20 cellular contexts compared by ENCODE assay signal in the genomic region with DNA sequence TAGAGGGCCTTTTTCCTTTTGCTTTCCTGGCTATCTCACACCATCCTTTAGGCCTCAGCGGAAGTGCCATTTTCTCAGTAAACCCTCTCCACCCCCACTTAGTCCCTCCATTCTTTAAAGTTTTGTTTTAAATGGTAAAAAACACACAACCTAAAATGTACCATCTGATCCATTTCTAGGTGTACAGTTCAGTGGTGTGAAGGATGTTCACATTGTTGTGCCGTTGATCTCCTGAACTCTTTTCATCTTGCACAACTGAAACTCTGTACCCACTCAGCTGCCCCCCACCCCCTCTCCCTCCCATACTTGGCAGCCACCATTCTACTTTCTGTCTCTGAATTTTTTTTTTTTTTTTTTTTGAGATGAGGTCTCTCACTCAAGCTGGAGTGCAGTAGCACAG. TPM values are rescaled to one million over a fixed set of nuclear protein-coding genes. Genes with fewer than 3 reads are reported as not detected.
DNase-seq lines count a peak whose midpoint lies in the region; ATAC-seq and TF ChIP-seq lines count a peak whose summit lies in the region.
"Had no signal": no experiment of that assay in that cellular context is flagged by ENCODE, and none has a peak within 500 bp of the region (broad histone marks: within the 10 kb centered on the region; RNA-seq: fewer than 3 reads in every experiment).

No MANE protein-coding gene starts in this region.

- H3K27ac ChIP-seq in liver (ENCODE audit: low read depth in 1 of 2, low read length in 2 of 2) (peak overlapping the region; percentile 94 to 96), trophoblast cell (ENCODE audit: low read depth, low read length) (no peak overlapping the region)
- H3K27ac ChIP-seq: BLaER1 treated with 17β-estradiol and CSF1 and Interleukin-3, amounts not matched to agents 10 nM and 100 nM had no signal

- H3K9me3 Mint-ChIP-seq in activated T-helper 2 cell treated with anti-CD3 and anti-CD28 coated beads, Interferon-gamma antibody, Interleukin-2, Interleukin-4, amounts not matched to agents 10 μg/mL and 5 μg/mL and 100 μg/mL, durations not matched to agents 14 hours and 24 hours and 36 hours = no peaks in the 10 kb centered on the region
- H3K9me3 Mint-ChIP-seq in effector memory CD8-positive, alpha-beta T cell = no peaks in the 10 kb centered on the region
- no peaks in the 10 kb centered on the region for H3K9me3 Mint-ChIP-seq in activated naive CD4-positive, alpha-beta T cell treated with anti-CD3 and anti-CD28 coated beads for 36 hours
- H3K9me3 Mint-ChIP-seq: CD4-positive, CD25-positive, alpha-beta regulatory T cell; CD8-positive, alpha-beta memory T cell; H9 had no signal

- peaks cover 25% of the 10 kb centered on the region for H3K4me1 Mint-ChIP-seq in activated T-helper 2 cell treated with anti-CD3 and anti-CD28 coated beads, Interferon-gamma antibody, Interleukin-2, Interleukin-4, amounts not matched to agents 10 μg/mL and 5 μg/mL and 100 μg/mL, durations not matched to agents 14 hours and 24 hours and 36 hours (ENCODE audit: low read depth)
- peaks cover 0 to 7% of the 10 kb centered on the region in 2 donors for H3K4me1 Mint-ChIP-seq in effector memory CD8-positive, alpha-beta T cell (ENCODE audit: low read depth in 2 of 2)
- H3K4me1 Mint-ChIP-seq in activated naive CD4-positive, alpha-beta T cell treated with anti-CD3 and anti-CD28 coated beads for 36 hours (ENCODE audit: low read depth) = peaks cover 5% of the 10 kb centered on the region

- ATAC-seq in effector memory CD8-positive, alpha-beta T cell (replicated peaks) = no peak
- ATAC-seq: GM12878 had no signal

- no peak overlapping the region for H2AFZ ChIP-seq in trophoblast cell (ENCODE audit: insufficient read depth, low read length, poor library complexity)

- H4K12ac ChIP-seq in trophoblast cell (ENCODE audit: low read depth, low read length) = no peak overlapping the region

- no peak overlapping the region for H3K4ac ChIP-seq in trophoblast cell (ENCODE audit: low read depth, low read length)

- CTCF ChIA-PET in activated naive CD4-positive, alpha-beta T cell treated with anti-CD3 and anti-CD28 coated beads for 36 hours (lab: Charles Lee) = no interaction called here

- no peak overlapping the region for H3K23ac ChIP-seq in trophoblast cell (ENCODE audit: low read length)

- no peak overlapping the region for H2AK5ac ChIP-seq in trophoblast cell (ENCODE audit: low read length)

- no peak overlapping the region for H4K8ac ChIP-seq in trophoblast cell (ENCODE audit: low read depth, low read length)

- H3K14ac ChIP-seq in trophoblast cell (ENCODE audit: low read length) = no peak overlapping the region

- H3K4me1 ChIP-seq in liver (ENCODE audit: control insufficient read depth in 4 of 4, insufficient read depth in 4 of 4, low read length in 3 of 4) (peaks cover 6 to 52% (median 24%) of the 10 kb centered on the region in 4 donors), trophoblast cell (ENCODE audit: control insufficient read depth in 1 of 2, insufficient read depth in 2 of 2, low read length in 2 of 2) (no peaks in the 10 kb centered on the region)

- no peak overlapping the region for H3K18ac ChIP-seq in trophoblast cell (ENCODE audit: low read length)

- H3K36me3 Mint-ChIP-seq in activated T-helper 2 cell treated with anti-CD3 and anti-CD28 coated beads, Interferon-gamma antibody, Interleukin-2, Interleukin-4, amounts not matched to agents 10 μg/mL and 5 μg/mL and 100 μg/mL, durations not matched to agents 14 hours and 24 hours and 36 hours (ENCODE audit: low read depth) = peaks cover 50% of the 10 kb centered on the region
- H3K36me3 Mint-ChIP-seq in effector memory CD8-positive, alpha-beta T cell (ENCODE audit: insufficient read depth) = peaks cover 19% of the 10 kb centered on the region
- peaks cover 4% of the 10 kb centered on the region for H3K36me3 Mint-ChIP-seq in activated naive CD4-positive, alpha-beta T cell treated with anti-CD3 and anti-CD28 coated beads for 36 hours (ENCODE audit: low read depth)

- no peak overlapping the region for H2BK5ac ChIP-seq in trophoblast cell (ENCODE audit: low read depth, low read length, poor library complexity)

- no peak overlapping the region for H3K4me2 ChIP-seq in trophoblast cell (ENCODE audit: low read length)
- H3K4me2 ChIP-seq: BLaER1 treated with 17β-estradiol and CSF1 and Interleukin-3, amounts not matched to agents 10 nM and 100 nM had no signal

- no peaks in the 10 kb centered on the region for H3K79me2 ChIP-seq in trophoblast cell (ENCODE audit: control insufficient read depth, insufficient read depth, low read length, poor library complexity)

- TF ChIP-seq CTCF in liver (IDR thresholded peaks at IDR 0.05; ENCODE audit: low read depth, low read length, missing input control) = no peak

- H3K79me1 ChIP-seq in trophoblast cell (ENCODE audit: low read length) = no peaks in the 10 kb centered on the region

- no peak overlapping the region for H2BK12ac ChIP-seq in trophoblast cell (ENCODE audit: low read length)

- H4K91ac ChIP-seq in trophoblast cell (ENCODE audit: low read depth, low read length) = no peak overlapping the region

- no peaks in the 10 kb centered on the region for H3K27me3 ChIP-seq in liver (ENCODE audit: control insufficient read depth in 4 of 4, insufficient read depth in 4 of 4, low read length in 3 of 4)
- no peaks in the 10 kb centered on the region for H3K27me3 ChIP-seq in trophoblast cell (ENCODE audit: insufficient read depth, low read length)
- H3K27me3 ChIP-seq: BLaER1 treated with 17β-estradiol and CSF1 and Interleukin-3, amounts not matched to agents 10 nM and 100 nM had no signal

- no peak overlapping the region for H2BK120ac ChIP-seq in trophoblast cell (ENCODE audit: insufficient read depth, low read length, poor library complexity)

- DNase-seq in activated T-helper 2 cell treated with anti-CD3 and anti-CD28 coated beads, Interferon-gamma antibody, Interleukin-2, Interleukin-4, amounts not matched to agents 10 μg/mL and 5 μg/mL and 100 μg/mL, durations not matched to agents 14 hours and 24 hours and 36 hours (ENCODE audit: low spot score) = no peak
- DNase-seq in effector memory CD8-positive, alpha-beta T cell = no peak
- DNase-seq in trophoblast cell (no peak), hypothalamus (lab: John Stamatoyannopoulos, UW) (no peak)
- no peak for DNase-seq in activated naive CD4-positive, alpha-beta T cell treated with anti-CD3 and anti-CD28 coated beads for 36 hours
- DNase-seq in stimulated activated CD4-positive, alpha-beta T cell treated with anti-CD3 and anti-CD28 coated beads, Interleukin-12 subunit alpha, Interleukin-12 subunit beta, amount 100 ng/mL, for 4 hours = no peak
- DNase-seq in effector CD4-positive, alpha-beta T cell = no peak
- DNase-seq: CD4-positive, CD25-positive, alpha-beta regulatory T cell; CD8-positive, alpha-beta memory T cell; COR-L47; DMS 273 treated with DMSO at 0.1 percent for 48 hours; DMS53; DND-41; EL; H9 had no signal

- intact Hi-C loops in activated T-helper 2 cell treated with anti-CD3 and anti-CD28 coated beads, Interferon-gamma antibody, Interleukin-2, Interleukin-4, amounts not matched to agents 10 μg/mL and 5 μg/mL and 100 μg/mL, durations not matched to agents 14 hours and 24 hours and 36 hours (cut with micrococcal nuclease) = no loop called here
- intact Hi-C loops in activated naive CD4-positive, alpha-beta T cell treated with anti-CD3 and anti-CD28 coated beads for 36 hours (cut with micrococcal nuclease) = no loop called here

- H3K4me3 ChIP-seq in liver (ENCODE audit: low read depth in 1 of 3, low read length in 3 of 3) (no peak overlapping the region), trophoblast cell (ENCODE audit: low read depth, low read length) (peak overlapping the region; percentile 13)
- H3K4me3 ChIP-seq: BLaER1 treated with 17β-estradiol and CSF1 and Interleukin-3, amounts not matched to agents 10 nM and 100 nM; GM12878 had no signal

- no peaks in the 10 kb centered on the region for H3K27me3 Mint-ChIP-seq in activated T-helper 2 cell treated with anti-CD3 and anti-CD28 coated beads, Interferon-gamma antibody, Interleukin-2, Interleukin-4, amounts not matched to agents 10 μg/mL and 5 μg/mL and 100 μg/mL, durations not matched to agents 14 hours and 24 hours and 36 hours (ENCODE audit: low read depth)
- no peaks in the 10 kb centered on the region for H3K27me3 Mint-ChIP-seq in effector memory CD8-positive, alpha-beta T cell
- H3K27me3 Mint-ChIP-seq in activated naive CD4-positive, alpha-beta T cell treated with anti-CD3 and anti-CD28 coated beads for 36 hours (ENCODE audit: low read depth) = no peaks in the 10 kb centered on the region
- H3K27me3 Mint-ChIP-seq: B cell; CD4-positive, CD25-positive, alpha-beta regulatory T cell; CD8-positive, alpha-beta memory T cell had no signal

- H3K4me3 Mint-ChIP-seq in activated T-helper 2 cell treated with anti-CD3 and anti-CD28 coated beads, Interferon-gamma antibody, Interleukin-2, Interleukin-4, amounts not matched to agents 10 μg/mL and 5 μg/mL and 100 μg/mL, durations not matched to agents 14 hours and 24 hours and 36 hours (ENCODE audit: low read depth) = no peak overlapping the region
- H3K4me3 Mint-ChIP-seq in effector memory CD8-positive, alpha-beta T cell = no peak overlapping the region
- H3K4me3 Mint-ChIP-seq in activated naive CD4-positive, alpha-beta T cell treated with anti-CD3 and anti-CD28 coated beads for 36 hours = no peak overlapping the region
- H3K4me3 Mint-ChIP-seq: B cell; CD4-positive, CD25-positive, alpha-beta regulatory T cell; CD8-positive, alpha-beta memory T cell; H9 had no signal

- WGBS in liver = 60% methylated on average over 2 of the region's 2 CpGs
- WGBS in trophoblast cell (ENCODE audit: extremely low coverage, insufficient coverage, insufficient read length) = no CpG with 5 or more reads among the region's 2 CpGs

- no peak for TF ChIP-seq RAD21 in liver (IDR thresholded peaks at IDR 0.05)

- H3K36me3 ChIP-seq in liver (ENCODE audit: control insufficient read depth in 4 of 4, insufficient read depth in 3 of 4, low read depth in 1 of 4, low read length in 3 of 4) (no peaks in the 10 kb centered on the region), trophoblast cell (ENCODE audit: control insufficient read depth in 1 of 2, insufficient read depth in 2 of 2, low read length in 2 of 2) (peaks cover 2% of the 10 kb centered on the region in 2 experiments)

- H3K9ac ChIP-seq in liver (ENCODE audit: low read depth in 1 of 2, low read length in 2 of 2) (no peak overlapping the region), trophoblast cell (ENCODE audit: low read length) (no peak overlapping the region)
- H3K9ac ChIP-seq: BLaER1 treated with 17β-estradiol and CSF1 and Interleukin-3, amounts not matched to agents 10 nM and 100 nM had no signal

- H3K9me3 ChIP-seq in liver (ENCODE audit: control insufficient read depth in 4 of 4, low read length in 3 of 4) (no peaks in the 10 kb centered on the region), trophoblast cell (ENCODE audit: insufficient read depth, low read depth, low read length) (no peaks in the 10 kb centered on the region)

- H3K27ac Mint-ChIP-seq in activated T-helper 2 cell treated with anti-CD3 and anti-CD28 coated beads, Interferon-gamma antibody, Interleukin-2, Interleukin-4, amounts not matched to agents 10 μg/mL and 5 μg/mL and 100 μg/mL, durations not matched to agents 14 hours and 24 hours and 36 hours = peak overlapping the region; percentile 22
- H3K27ac Mint-ChIP-seq in effector memory CD8-positive, alpha-beta T cell = peak overlapping the region; percentile 52 to 62
- no peak overlapping the region for H3K27ac Mint-ChIP-seq in activated naive CD4-positive, alpha-beta T cell treated with anti-CD3 and anti-CD28 coated beads for 36 hours
- H3K27ac Mint-ChIP-seq: H9 had no signal

RNA-seq across cellular contexts. Expression of a gene that starts 52.2 kb away (rescaled TPM):
- 54.9 and 59.3 TPM in 2 replicates for total RNA-seq in activated T-helper 2 cell treated with anti-CD3 and anti-CD28 coated beads, Interferon-gamma antibody, Interleukin-2, Interleukin-4, amounts not matched to agents 10 μg/mL and 5 μg/mL and 100 μg/mL, durations not matched to agents 14 hours and 24 hours and 36 hours
- 10 to 100 TPM in 1 of 2 donors, 1 to 10 TPM in 1; 5.9 to 14.0 TPM for total RNA-seq in liver
- polyA plus RNA-seq in liver = 10 to 100 TPM; 11.5 to 15.9 TPM
- 14.7 and 15.0 TPM in 2 replicates for polyA plus RNA-seq in trophoblast cell (2013)
- 10 to 100 TPM; 17.0 to 17.5 TPM for total RNA-seq in activated naive CD4-positive, alpha-beta T cell treated with anti-CD3 and anti-CD28 coated beads for 36 hours
- total RNA-seq: HT-29 had no signal
